In the genomic region with DNA sequence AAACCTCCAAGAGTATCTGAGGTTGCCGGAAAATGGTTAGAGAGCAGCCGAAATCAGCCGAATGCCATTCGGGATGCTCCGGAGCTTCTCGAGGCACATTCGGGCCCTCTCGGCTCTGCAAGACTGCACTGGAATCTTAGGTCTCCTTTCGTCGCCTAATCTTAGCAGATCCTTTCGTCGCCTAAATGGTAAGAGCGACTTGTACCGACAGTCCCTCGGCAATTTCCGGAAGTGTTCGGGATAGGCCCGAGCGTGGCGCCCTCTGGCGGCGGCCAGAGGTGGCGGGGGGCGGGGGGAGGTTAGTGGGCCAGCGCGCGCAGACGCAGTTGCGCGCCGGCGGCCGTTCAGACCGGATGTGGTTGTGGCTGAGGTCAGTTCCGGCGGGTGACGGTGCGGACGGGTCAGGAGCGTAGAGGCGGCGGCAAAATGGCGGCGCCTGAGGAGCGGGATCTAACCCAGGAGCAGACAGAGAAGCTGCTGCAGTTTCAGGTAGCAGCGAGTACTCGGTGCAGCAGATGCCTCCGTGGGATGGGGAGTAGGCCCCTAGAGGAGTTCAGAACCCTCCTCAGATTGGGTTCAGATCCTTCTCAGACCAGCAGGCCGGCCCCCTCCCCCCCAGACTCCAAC, we compare ENCODE assay signal across 2 cellular contexts.
TF ChIP-seq lines count a peak whose summit lies in the region.

A gene with protein sequence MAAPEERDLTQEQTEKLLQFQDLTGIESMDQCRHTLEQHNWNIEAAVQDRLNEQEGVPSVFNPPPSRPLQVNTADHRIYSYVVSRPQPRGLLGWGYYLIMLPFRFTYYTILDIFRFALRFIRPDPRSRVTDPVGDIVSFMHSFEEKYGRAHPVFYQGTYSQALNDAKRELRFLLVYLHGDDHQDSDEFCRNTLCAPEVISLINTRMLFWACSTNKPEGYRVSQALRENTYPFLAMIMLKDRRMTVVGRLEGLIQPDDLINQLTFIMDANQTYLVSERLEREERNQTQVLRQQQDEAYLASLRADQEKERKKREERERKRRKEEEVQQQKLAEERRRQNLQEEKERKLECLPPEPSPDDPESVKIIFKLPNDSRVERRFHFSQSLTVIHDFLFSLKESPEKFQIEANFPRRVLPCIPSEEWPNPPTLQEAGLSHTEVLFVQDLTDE (plus strand): TSS at position 404 of the 627 bp plus-strand sequence. CDS start 23 bp downstream, at position 427.

TF ChIP-seq in HCT116, 20 proteins besides CTCF, POLR2A, EP300 and RAD21 (continued from another document):
- TF ChIP-seq ZBTB33 (IDR thresholded peaks at IDR 0.05; ENCODE audit: extremely low read depth, insufficient replicate concordance, low read length) = peak; percentile 66
- TF ChIP-seq ZFX (IDR thresholded peaks at IDR 0.05) = peak; percentile 38; the same call in 1 of the 2 replicates
- no peak for TF ChIP-seq MAX (IDR thresholded peaks at IDR 0.05)
- TF ChIP-seq, protein P1, sequence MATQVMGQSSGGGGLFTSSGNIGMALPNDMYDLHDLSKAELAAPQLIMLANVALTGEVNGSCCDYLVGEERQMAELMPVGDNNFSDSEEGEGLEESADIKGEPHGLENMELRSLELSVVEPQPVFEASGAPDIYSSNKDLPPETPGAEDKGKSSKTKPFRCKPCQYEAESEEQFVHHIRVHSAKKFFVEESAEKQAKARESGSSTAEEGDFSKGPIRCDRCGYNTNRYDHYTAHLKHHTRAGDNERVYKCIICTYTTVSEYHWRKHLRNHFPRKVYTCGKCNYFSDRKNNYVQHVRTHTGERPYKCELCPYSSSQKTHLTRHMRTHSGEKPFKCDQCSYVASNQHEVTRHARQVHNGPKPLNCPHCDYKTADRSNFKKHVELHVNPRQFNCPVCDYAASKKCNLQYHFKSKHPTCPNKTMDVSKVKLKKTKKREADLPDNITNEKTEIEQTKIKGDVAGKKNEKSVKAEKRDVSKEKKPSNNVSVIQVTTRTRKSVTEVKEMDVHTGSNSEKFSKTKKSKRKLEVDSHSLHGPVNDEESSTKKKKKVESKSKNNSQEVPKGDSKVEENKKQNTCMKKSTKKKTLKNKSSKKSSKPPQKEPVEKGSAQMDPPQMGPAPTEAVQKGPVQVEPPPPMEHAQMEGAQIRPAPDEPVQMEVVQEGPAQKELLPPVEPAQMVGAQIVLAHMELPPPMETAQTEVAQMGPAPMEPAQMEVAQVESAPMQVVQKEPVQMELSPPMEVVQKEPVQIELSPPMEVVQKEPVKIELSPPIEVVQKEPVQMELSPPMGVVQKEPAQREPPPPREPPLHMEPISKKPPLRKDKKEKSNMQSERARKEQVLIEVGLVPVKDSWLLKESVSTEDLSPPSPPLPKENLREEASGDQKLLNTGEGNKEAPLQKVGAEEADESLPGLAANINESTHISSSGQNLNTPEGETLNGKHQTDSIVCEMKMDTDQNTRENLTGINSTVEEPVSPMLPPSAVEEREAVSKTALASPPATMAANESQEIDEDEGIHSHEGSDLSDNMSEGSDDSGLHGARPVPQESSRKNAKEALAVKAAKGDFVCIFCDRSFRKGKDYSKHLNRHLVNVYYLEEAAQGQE (IDR thresholded peaks at IDR 0.05; ENCODE audit: low read depth) = no peak
- peak; percentile 62; the same call in 1 of the 2 replicates for TF ChIP-seq ELF1 (IDR thresholded peaks at IDR 0.05; ENCODE audit: borderline replicate concordance, low read depth)
- peak; percentile 96 for TF ChIP-seq YY1 (IDR thresholded peaks at IDR 0.05; ENCODE audit: extremely low read depth, insufficient replicate concordance, low read depth, low read length)
- TF ChIP-seq SRF (IDR thresholded peaks at IDR 0.05; ENCODE audit: low read depth) = no peak
- TF ChIP-seq, protein P2, sequence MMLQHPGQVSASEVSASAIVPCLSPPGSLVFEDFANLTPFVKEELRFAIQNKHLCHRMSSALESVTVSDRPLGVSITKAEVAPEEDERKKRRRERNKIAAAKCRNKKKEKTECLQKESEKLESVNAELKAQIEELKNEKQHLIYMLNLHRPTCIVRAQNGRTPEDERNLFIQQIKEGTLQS (IDR thresholded peaks at IDR 0.05) = no peak
- TF ChIP-seq FOSL1 (IDR thresholded peaks at IDR 0.05; ENCODE audit: low read depth) = no peak

TF ChIP-seq in neural cell, 6 proteins besides CTCF, POLR2A, EP300 and RAD21 (continued from another document):
- TF ChIP-seq, protein P1 (IDR thresholded peaks at IDR 0.05; ENCODE audit: borderline replicate concordance) = peak; percentile 82
- TF ChIP-seq MXI1 (conservative IDR thresholded peaks at IDR 0.05; ENCODE audit: poor library complexity, severe bottlenecking) = peak; percentile 52
- peak; percentile 71 for TF ChIP-seq SMC3 (conservative IDR thresholded peaks at IDR 0.05; ENCODE audit: poor library complexity)
- TF ChIP-seq TAF1 (IDR thresholded peaks at IDR 0.05; ENCODE audit: low read depth) = peak; percentile 63
